8 cellular contexts compared by ENCODE assay signal in genomic region chr22:25404923-25405853, GRCh38.
DNase-seq lines count a peak whose midpoint lies in the region; ATAC-seq and TF ChIP-seq lines count a peak whose summit lies in the region.

No MANE protein-coding gene starts in this region.

- peak overlapping the region; percentile 97 for H3K4me2 ChIP-seq in DND-41 (ENCODE audit: insufficient read depth, low read length)

- peaks cover 34% of the 10 kb centered on the region for H4K20me1 ChIP-seq in DND-41 (ENCODE audit: insufficient read depth, low read length)

- H3K9ac ChIP-seq in DND-41 (ENCODE audit: low read depth, low read length) (peak overlapping the region; percentile 73), mucosa of stomach (ENCODE audit: low read length) (peak overlapping the region; percentile 87)

- peak overlapping the region; percentile 60; the same call in 1 of the 2 replicates for H3K27ac ChIP-seq in DND-41 (ENCODE audit: low read length)

- DNase-seq in DND-41 (peak; percentile 71), H4 (ENCODE audit: low spot score) (peak; percentile 24), NOMO-1 (lab: John Stamatoyannopoulos, UW; ENCODE audit: unreplicated experiment in 2 of 2) (peak; percentile 56 to 64), activated T-cell treated with anti-CD3 and anti-CD28 coated beads for 48 hours (ENCODE audit: low read depth) (peak; percentile 67), epithelial cell of proximal tubule (ENCODE audit: low read depth) (no peak)
- peak; percentile 32 to 41 for DNase-seq in stimulated activated CD8-positive, alpha-beta memory T cell treated with anti-CD3 and anti-CD28 coated beads, Interleukin-7, amount 100 ng/mL, for 1 hour (ENCODE audit: low read depth in 2 of 2)

- H2AFZ ChIP-seq in DND-41 (ENCODE audit: low read depth, low read length), result peak overlapping the region; percentile 84

- peak overlapping the region; percentile 56 to 74; a peak in 3 of 4 replicates for H3K4me3 ChIP-seq in DND-41 (ENCODE audit: low read depth in 1 of 2, low read length in 2 of 2)
- H3K4me3 ChIP-seq in epithelial cell of proximal tubule (ENCODE audit: low read depth, low read length), result peak overlapping the region; percentile 73
- H3K4me3 ChIP-seq in mucosa of stomach (ENCODE audit: low read length), result peak overlapping the region; percentile 55

- peaks cover 45% of the 10 kb centered on the region for H3K79me2 ChIP-seq in DND-41 (ENCODE audit: insufficient read depth, low read length)

- no peaks in the 10 kb centered on the region for H3K9me3 ChIP-seq in DND-41 (ENCODE audit: insufficient read depth, low read length, severe bottlenecking)
- H3K9me3 ChIP-seq in mucosa of stomach (ENCODE audit: control insufficient read depth, low read length), result no peaks in the 10 kb centered on the region

- peak; percentile 83 for ATAC-seq in DND-41 (ENCODE audit: insufficient read depth, low read depth)
- no peak for ATAC-seq in HG03457 (IDR thresholded peaks at IDR 0.05; ENCODE audit: unreplicated experiment)

- H3K27me3 ChIP-seq in DND-41 (ENCODE audit: insufficient read depth, low read length, poor library complexity) (no peaks in the 10 kb centered on the region), mucosa of stomach (ENCODE audit: control insufficient read depth, insufficient read depth, low read length) (no peaks in the 10 kb centered on the region)

- peaks cover 40% of the 10 kb centered on the region for H3K4me1 ChIP-seq in DND-41 (ENCODE audit: insufficient read depth, low read length)
- H3K4me1 ChIP-seq in mucosa of stomach (ENCODE audit: control insufficient read depth, insufficient read depth, low read length), result peaks cover 39% of the 10 kb centered on the region

- H3K36me3 ChIP-seq in DND-41 (ENCODE audit: insufficient read depth, low read length), result no peaks in the 10 kb centered on the region
- H3K36me3 ChIP-seq in mucosa of stomach (ENCODE audit: control insufficient read depth, insufficient read depth, low read length), result no peaks in the 10 kb centered on the region

- TF ChIP-seq CTCF in DND-41 (IDR thresholded peaks at IDR 0.05; ENCODE audit: borderline replicate concordance, extremely low read depth, low read length, poor library complexity, severe bottlenecking) (no peak), epithelial cell of proximal tubule (conservative IDR thresholded peaks at IDR 0.05; ENCODE audit: low read depth, low read length) (no peak)
